Comparison of ENCODE assay signal across 13 cellular contexts in the genomic region with DNA sequence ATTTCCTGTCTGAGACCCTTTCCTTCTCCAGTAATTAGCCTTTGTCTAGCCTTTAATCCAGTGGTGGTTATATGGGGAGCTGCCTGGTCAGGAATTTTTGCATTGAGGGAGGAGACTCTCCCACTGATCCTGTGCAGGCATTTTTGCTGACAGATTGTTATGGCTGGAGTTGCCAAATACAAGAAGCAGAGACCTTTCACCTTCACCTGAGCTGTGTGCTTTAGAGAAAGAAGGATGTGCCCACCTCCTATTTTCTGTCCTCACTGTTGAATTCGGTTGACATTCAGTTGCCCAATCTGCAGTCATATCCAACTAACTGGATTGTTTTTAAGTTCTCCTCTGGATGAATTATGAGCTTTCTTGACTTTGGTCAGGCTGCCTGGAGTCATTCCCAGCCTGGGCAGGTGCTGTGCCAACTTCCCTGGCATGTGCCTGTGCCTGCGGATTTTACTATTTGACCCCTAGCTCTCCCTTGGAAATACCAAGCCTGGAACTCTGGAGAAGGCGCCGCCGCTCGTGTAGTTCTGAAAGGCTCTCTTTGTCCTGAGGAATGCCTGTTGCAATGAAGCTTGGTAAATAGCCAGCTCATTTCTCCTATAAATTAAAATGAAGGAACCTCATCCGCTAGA.
DNase-seq lines count a peak whose midpoint lies in the region; ATAC-seq, FAIRE-seq and TF ChIP-seq lines count a peak whose summit lies in the region.
"Had no signal": no experiment of that assay in that cellular context is flagged by ENCODE, and none has a peak within 500 bp of the region (broad histone marks: within the 10 kb centered on the region; RNA-seq: fewer than 3 reads in every experiment).

No MANE protein-coding gene starts in this region.

- intact Hi-C loops in mammary epithelial cell (cut with micrococcal nuclease), result no loop called here

- no peak overlapping the region for H3K4me3 ChIP-seq in HUES48 (ENCODE audit: low read depth, low read length)
- H3K4me3 ChIP-seq in mammary epithelial cell (replicated peaks in 1 of 3; ENCODE audit: insufficient read depth in 1 of 3, low read depth in 2 of 3, low read length in 3 of 3), result no peak overlapping the region
- H3K4me3 ChIP-seq in small intestine (ENCODE audit: low read depth in 1 of 2, low read length in 2 of 2), result no peak overlapping the region

- H3K27ac Mint-ChIP-seq in activated naive CD8-positive, alpha-beta T cell treated with anti-CD3 and anti-CD28 coated beads, Interleukin-2, amount 50 U/mL, for 24 hours, result no peak overlapping the region
- H3K27ac Mint-ChIP-seq: activated naive CD4-positive, alpha-beta T cell treated with anti-CD3 and anti-CD28 coated beads, Interleukin-2, amount 50 U/mL, for 24 hours had no signal

- H3K4me2 ChIP-seq in mammary epithelial cell (ENCODE audit: insufficient read depth, low read depth, low read length), result peak overlapping the region; percentile 35

- no TSS peak for BruUV-seq in mammary epithelial cell (replicated peaks; lab: Mats Ljungman, UMichigan)

- H3K9ac ChIP-seq in HUES48 (ENCODE audit: low read depth, low read length), result no peak overlapping the region
- no peak overlapping the region for H3K9ac ChIP-seq in mammary epithelial cell (ENCODE audit: insufficient read depth, low read length)

- 2% methylated on average over 7 of the region's 7 CpGs for WGBS in mammary epithelial cell (ENCODE audit: low coverage, missing lambda C conversion rate)
- WGBS in small intestine, 3 donors, result 13 to 45% (median 25%) methylated on average over 7 of the region's 7 CpGs

- no peak for FAIRE-seq in small intestine (lab: Jason Lieb, UNC)

- in situ Hi-C loops in mammary epithelial cell (cut with MboI; ENCODE audit: low sequenced_read_pairs in 2 of 2), result no loop called here

- H4K20me1 ChIP-seq in mammary epithelial cell (ENCODE audit: insufficient read depth, low read length), result no peaks in the 10 kb centered on the region

- CTCF ChIA-PET in mammary epithelial cell (lab: Charles Lee; ENCODE audit: low non-redundant PET), result no interaction called here

- no peaks in the 10 kb centered on the region for H3K36me3 Mint-ChIP-seq in activated naive CD8-positive, alpha-beta T cell treated with anti-CD3 and anti-CD28 coated beads, Interleukin-2, amount 50 U/mL, for 24 hours (ENCODE audit: low read depth)
- H3K36me3 Mint-ChIP-seq: activated naive CD4-positive, alpha-beta T cell treated with anti-CD3 and anti-CD28 coated beads, Interleukin-2, amount 50 U/mL, for 24 hours had no signal

- H3K9me3 Mint-ChIP-seq in activated naive CD8-positive, alpha-beta T cell treated with anti-CD3 and anti-CD28 coated beads, Interleukin-2, amount 50 U/mL, for 24 hours, result no peaks in the 10 kb centered on the region
- H3K9me3 Mint-ChIP-seq: activated naive CD4-positive, alpha-beta T cell treated with anti-CD3 and anti-CD28 coated beads, Interleukin-2, amount 50 U/mL, for 24 hours had no signal

- H3K27ac ChIP-seq in HUES48 (ENCODE audit: low read depth, low read length) (peak overlapping the region; percentile 9), mammary epithelial cell (ENCODE audit: insufficient read depth, low read depth, low read length) (no peak overlapping the region), small intestine (ENCODE audit: low read depth in 1 of 2, low read length in 1 of 2) (peak overlapping the region in 1 of 2 donors; percentile 22)

- TF ChIP-seq CTCF in mammary epithelial cell (conservative IDR thresholded peaks at IDR 0.05 in 1 of 2, IDR thresholded peaks at IDR 0.05 in 1 of 2; ENCODE audit: extremely low read depth in 1 of 2, insufficient read depth in 1 of 2, low read depth in 1 of 2, low read length in 2 of 2), result no peak

- H3K27me3 ChIP-seq in HUES48 (ENCODE audit: control insufficient read depth, insufficient read depth, low read length) (no peaks in the 10 kb centered on the region), mammary epithelial cell (ENCODE audit: insufficient read depth, low read length) (no peaks in the 10 kb centered on the region), small intestine (ENCODE audit: control insufficient read depth in 2 of 2, insufficient read depth in 2 of 2, low read length in 2 of 2) (no peaks in the 10 kb centered on the region)

- no peak for ATAC-seq in activated naive CD8-positive, alpha-beta T cell treated with anti-CD3 and anti-CD28 coated beads, Interleukin-2, amount 50 U/mL, for 24 hours

- peaks cover 15% of the 10 kb centered on the region for H3K27me3 Mint-ChIP-seq in activated naive CD8-positive, alpha-beta T cell treated with anti-CD3 and anti-CD28 coated beads, Interleukin-2, amount 50 U/mL, for 24 hours

- H3K4me3 Mint-ChIP-seq in activated naive CD8-positive, alpha-beta T cell treated with anti-CD3 and anti-CD28 coated beads, Interleukin-2, amount 50 U/mL, for 24 hours, result no peak overlapping the region
- H3K4me3 Mint-ChIP-seq: activated naive CD4-positive, alpha-beta T cell treated with anti-CD3 and anti-CD28 coated beads, Interleukin-2, amount 50 U/mL, for 24 hours had no signal

- H3K4me1 ChIP-seq in HUES48 (ENCODE audit: control insufficient read depth, insufficient read depth, low read length), result peaks cover 28% of the 10 kb centered on the region
- H3K4me1 ChIP-seq in mammary epithelial cell (ENCODE audit: insufficient read depth, low read length), result peaks cover 21% of the 10 kb centered on the region
- peaks cover 2 to 9% of the 10 kb centered on the region in 2 donors for H3K4me1 ChIP-seq in small intestine (ENCODE audit: control insufficient read depth in 2 of 2, insufficient read depth in 1 of 2, low read depth in 1 of 2, low read length in 1 of 2)

- DNase-seq in mammary epithelial cell, result peak; percentile 84
- DNase-seq in kidney tubule cell (ENCODE audit: low spot score), result peak; percentile 60
- peak; percentile 68 for DNase-seq in small intestine
- DNase-seq in OCI-M1 (lab: John Stamatoyannopoulos, UW), result no peak
- DNase-seq in NCI-H2081 treated with DMSO at 0.1 percent for 48 hours (lab: John Stamatoyannopoulos, UW), result no peak
- DNase-seq in activated naive CD8-positive, alpha-beta T cell treated with anti-CD3 and anti-CD28 coated beads, Interleukin-2, amount 50 U/mL, for 24 hours, result no peak
- no peak for DNase-seq in SKM-1 treated with dmso at 0.1 percent for 144 hours (lab: John Stamatoyannopoulos, UW; ENCODE audit: unreplicated experiment)
- DNase-seq: DMS153; NCI-H1930; stimulated activated CD4-positive, alpha-beta T cell treated with anti-CD3 and anti-CD28 coated beads, Interleukin-12 subunit alpha, Interleukin-12 subunit beta, amount 100 ng/mL, for 4 hours; T-helper 2 cell had no signal

- H2AFZ ChIP-seq in mammary epithelial cell (ENCODE audit: low read depth, low read length), result no peak overlapping the region

- no peaks in the 10 kb centered on the region for H3K79me2 ChIP-seq in mammary epithelial cell (ENCODE audit: insufficient read depth, low read length)

- no peaks in the 10 kb centered on the region for H3K36me3 ChIP-seq in HUES48 (ENCODE audit: control insufficient read depth, insufficient read depth, low read length)
- no peaks in the 10 kb centered on the region for H3K36me3 ChIP-seq in mammary epithelial cell (ENCODE audit: insufficient read depth, low read length)
- H3K36me3 ChIP-seq in small intestine (ENCODE audit: control insufficient read depth in 2 of 2, insufficient read depth in 2 of 2, low read length in 2 of 2), result no peaks in the 10 kb centered on the region

- H3K9me3 ChIP-seq in HUES48 (ENCODE audit: control insufficient read depth, insufficient read depth, low read length) (no peaks in the 10 kb centered on the region), mammary epithelial cell (replicated peaks; ENCODE audit: insufficient read depth, low read length) (no peaks in the 10 kb centered on the region), small intestine (ENCODE audit: control insufficient read depth, low read depth) (no peaks in the 10 kb centered on the region)

- dilution Hi-C loops in mammary epithelial cell (cut with HindIII; ENCODE audit: low sequenced_read_pairs), result no loop called here

- no peaks in the 10 kb centered on the region for H3K4me1 Mint-ChIP-seq in activated naive CD8-positive, alpha-beta T cell treated with anti-CD3 and anti-CD28 coated beads, Interleukin-2, amount 50 U/mL, for 24 hours
- H3K4me1 Mint-ChIP-seq: activated naive CD4-positive, alpha-beta T cell treated with anti-CD3 and anti-CD28 coated beads, Interleukin-2, amount 50 U/mL, for 24 hours had no signal

Comparison
In these comparisons a context has a peak if more than half of its experiments do, and no peak if none do; other contexts are left out.
1. DNase-seq: peak in mammary epithelial cell (single experiment), kidney tubule cell (single experiment) and small intestine (single experiment); none in OCI-M1 (single experiment), NCI-H2081 treated with DMSO at 0.1 percent for 48 hours (single experiment), activated naive CD8-positive, alpha-beta T cell treated with anti-CD3 and anti-CD28 coated beads, Interleukin-2, amount 50 U/mL, for 24 hours (single experiment) and SKM-1 treated with dmso at 0.1 percent for 144 hours (single experiment).